In genomic region chr14:90274808-90275454, GRCh38 we compare ENCODE assay signal across 9 cellular contexts. TPM values are rescaled to one million over a fixed set of nuclear protein-coding genes. Genes with fewer than 3 reads are reported as not detected.
DNase-seq lines count a peak whose midpoint lies in the region; ATAC-seq and TF ChIP-seq lines count a peak whose summit lies in the region.
"Had no signal": no experiment of that assay in that cellular context is flagged by ENCODE, and none has a peak within 500 bp of the region (broad histone marks: within the 10 kb centered on the region; RNA-seq: fewer than 3 reads in every experiment).

No MANE protein-coding gene starts in this region.

- H3K4me3 ChIP-seq in adipocyte (ENCODE audit: low read length): no peak overlapping the region
- H3K4me3 ChIP-seq in kidney epithelial cell (ENCODE audit: low read depth, low read length): no peak overlapping the region
- no peak overlapping the region for H3K4me3 ChIP-seq in stomach
- no peak overlapping the region for H3K4me3 ChIP-seq in colonic mucosa

- TF ChIP-seq POLR2A in stomach (IDR thresholded peaks at IDR 0.05): no peak

- WGBS in stomach, 5 donors: 61 to 76% (median 68%) methylated on average over 8 of the region's 8 CpGs

- H3K4me1 ChIP-seq in adipocyte (ENCODE audit: control insufficient read depth, insufficient read depth, low read length) (peaks cover 22% of the 10 kb centered on the region), stomach (peaks cover 0 to 21% (median 2%) of the 10 kb centered on the region in 4 donors), colonic mucosa (no peaks in the 10 kb centered on the region)

- peak overlapping the region; percentile 4 for H3K9ac ChIP-seq in adipocyte (ENCODE audit: low read length)
- H3K9ac ChIP-seq in colonic mucosa (ENCODE audit: low read depth in 2 of 2, low read length in 2 of 2): no peak overlapping the region

- H3K27ac ChIP-seq in stomach: peak overlapping the region in 4 of 5 donors; percentile 10 to 41 (median 28)
- H3K27ac ChIP-seq in colonic mucosa: no peak overlapping the region
- H3K27ac ChIP-seq: C4-2B had no signal

- TF ChIP-seq EP300 in stomach (IDR thresholded peaks at IDR 0.05): no peak

- ATAC-seq in GM19023 (IDR thresholded peaks at IDR 0.05; ENCODE audit: unreplicated experiment) (no peak), HG03354 (IDR thresholded peaks at IDR 0.05; ENCODE audit: poor library complexity, severe bottlenecking, unreplicated experiment) (no peak)

- H3K27me3 ChIP-seq in adipocyte (replicated peaks; ENCODE audit: control insufficient read depth, insufficient read depth, low read length): no peaks in the 10 kb centered on the region
- H3K27me3 ChIP-seq in kidney epithelial cell (ENCODE audit: control insufficient read depth, insufficient read depth, low read length): no peaks in the 10 kb centered on the region
- H3K27me3 ChIP-seq in stomach: no peaks in the 10 kb centered on the region
- H3K27me3 ChIP-seq in colonic mucosa: no peaks in the 10 kb centered on the region

- peaks cover 54% of the 10 kb centered on the region for H3K36me3 ChIP-seq in adipocyte (ENCODE audit: control insufficient read depth, insufficient read depth, low read length, severe bottlenecking)
- H3K36me3 ChIP-seq in kidney epithelial cell (ENCODE audit: control insufficient read depth, insufficient read depth, low read length): peaks cover 5% of the 10 kb centered on the region
- peaks cover 46 to 94% (median 88%) of the 10 kb centered on the region in 4 donors for H3K36me3 ChIP-seq in stomach
- peaks cover 12% of the 10 kb centered on the region for H3K36me3 ChIP-seq in colonic mucosa

- DNase-seq in activated naive CD4-positive, alpha-beta T cell treated with Interleukin-2 at 50 U/mL for 16 hours: peak; percentile 38
- DNase-seq in activated naive CD4-positive, alpha-beta T cell (lab: John Stamatoyannopoulos, UW): no peak
- DNase-seq in adipocyte (ENCODE audit: low read depth) (peak; percentile 49), kidney epithelial cell (ENCODE audit: low read depth) (peak; percentile 18), stomach (no peak), colonic mucosa (no peak)

- intact Hi-C loops in stomach (cut with DNase I; ENCODE audit: low total_unique reads): no loop called here
- intact Hi-C loops in colonic mucosa (cut with DNase I): no loop called here

- no peak for TF ChIP-seq CTCF in kidney epithelial cell (IDR thresholded peaks at IDR 0.05; ENCODE audit: insufficient read depth, low read length, poor library complexity, severe bottlenecking)
- TF ChIP-seq CTCF in stomach (IDR thresholded peaks at IDR 0.05): no peak
- no peak for TF ChIP-seq CTCF in colonic mucosa (IDR thresholded peaks at IDR 0.05)

- no peaks in the 10 kb centered on the region for H3K9me3 ChIP-seq in adipocyte (ENCODE audit: control insufficient read depth, low read length)
- no peaks in the 10 kb centered on the region for H3K9me3 ChIP-seq in stomach
- H3K9me3 ChIP-seq in colonic mucosa: no peaks in the 10 kb centered on the region

RNA-seq across cellular contexts. Expression of gene PSMC1, which starts 18.6 kb away (rescaled TPM):
- total RNA-seq in kidney epithelial cell (134 and 169 TPM in 2 replicates), stomach (100 to 1,000 TPM in 1 of 5 donors, 10 to 100 TPM in 4; 14.5 to 247 (median 81.6) TPM), colonic mucosa (10 to 100 TPM; 68.3 to 92.6 TPM)
- 100 to 1,000 TPM in 1 of 3 donors, 10 to 100 TPM in 2; 95.0 to 128 (median 97.2) TPM for polyA plus RNA-seq in stomach

RNA-seq across cellular contexts. Expression of gene NRDE2, which starts 56.8 kb away (rescaled TPM):
- total RNA-seq in kidney epithelial cell: 9.3 and 18.3 TPM in 2 replicates
- 10 to 100 TPM in 4 of 5 donors, 1 to 10 TPM in 1; 8.9 to 34.8 (median 29.2) TPM for total RNA-seq in stomach
- polyA plus RNA-seq in stomach: 1 to 10 TPM; 5.7 to 9.0 (median 7.3) TPM
- 10 to 100 TPM; 14.7 to 22.1 TPM for total RNA-seq in colonic mucosa

Comparison
In these comparisons a context has a peak if more than half of its experiments do, and no peak if none do; other contexts are left out.
1. DNase-seq: peak in activated naive CD4-positive, alpha-beta T cell treated with Interleukin-2 at 50 U/mL for 16 hours (single experiment), adipocyte (single experiment) and kidney epithelial cell (single experiment); none in activated naive CD4-positive, alpha-beta T cell (0 of 4), stomach (single experiment) and colonic mucosa (single experiment).